ENCODE assay signal across 9 cellular contexts in genomic region chr19:54465367-54466109, GRCh38. TPM values are rescaled to one million over a fixed set of nuclear protein-coding genes. Genes with fewer than 3 reads are reported as not detected.
DNase-seq lines count a peak whose midpoint lies in the region; ATAC-seq and TF ChIP-seq lines count a peak whose summit lies in the region.
"Had no signal": no experiment of that assay in that cellular context is flagged by ENCODE, and none has a peak within 500 bp of the region (broad histone marks: within the 10 kb centered on the region; RNA-seq: fewer than 3 reads in every experiment).

No MANE protein-coding gene starts in this region.

- no peak overlapping the region for H3K4me2 ChIP-seq in smooth muscle cell

- TF ChIP-seq POLR2A in Peyer's patch (IDR thresholded peaks at IDR 0.05), result no peak

- no peaks in the 10 kb centered on the region for H3K9me3 Mint-ChIP-seq in central memory CD8-positive, alpha-beta T cell

- H3F3A ChIP-seq in smooth muscle cell (ENCODE audit: low read depth), result peaks cover 29% of the 10 kb centered on the region

- H3K9me3 ChIP-seq in Peyer's patch, result peaks cover 0 to 3% (median 0%) of the 10 kb centered on the region in 4 donors
- no peaks in the 10 kb centered on the region for H3K9me3 ChIP-seq in smooth muscle cell (replicated peaks; ENCODE audit: low read depth)
- H3K9me3 ChIP-seq: gastrocnemius medialis had no signal

- H3K36me3 ChIP-seq in Peyer's patch, result peaks cover 0 to 15% (median 0%) of the 10 kb centered on the region in 3 donors
- no peaks in the 10 kb centered on the region for H3K36me3 ChIP-seq in smooth muscle cell (ENCODE audit: low read depth)

- H3K4me3 ChIP-seq in Peyer's patch (peak overlapping the region in 2 of 4 donors; percentile 65 to 78), smooth muscle cell (no peak overlapping the region)

- peak overlapping the region; percentile 69 for H3K4me3 Mint-ChIP-seq in central memory CD8-positive, alpha-beta T cell

- ATAC-seq in central memory CD8-positive, alpha-beta T cell (replicated peaks; ENCODE audit: extremely low read depth, poor library complexity, severe bottlenecking), result no peak
- ATAC-seq in sciatic nerve, result no peak

- intact Hi-C loops in sciatic nerve (cut with DNase I), result no loop called here

- peaks cover 41% of the 10 kb centered on the region for H4K20me1 ChIP-seq in smooth muscle cell (ENCODE audit: low read depth)

- peaks cover 33% of the 10 kb centered on the region for H3K4me1 Mint-ChIP-seq in central memory CD8-positive, alpha-beta T cell

- no peaks in the 10 kb centered on the region for H3K27me3 ChIP-seq in Peyer's patch
- H3K27me3 ChIP-seq in smooth muscle cell (ENCODE audit: low read depth), result no peaks in the 10 kb centered on the region

- WGBS in smooth muscle cell (ENCODE audit: low lambda C conversion rate), result 93% methylated on average over 45 of the region's 58 CpGs

- H3K27ac Mint-ChIP-seq in central memory CD8-positive, alpha-beta T cell (ENCODE audit: low read depth), result no peak overlapping the region

- no peak for DNase-seq in Peyer's patch
- DNase-seq in central memory CD8-positive, alpha-beta T cell (ENCODE audit: low spot score in 2 of 2), result no peak
- peak; percentile 63 for DNase-seq in sciatic nerve (ENCODE audit: low spot score)
- no peak for DNase-seq in NCI-H446 (lab: John Stamatoyannopoulos, UW)
- no peak for DNase-seq in smooth muscle cell (lab: John Stamatoyannopoulos, UW; ENCODE audit: unreplicated experiment)
- no peak for DNase-seq in CD1c-positive myeloid dendritic cell (ENCODE audit: extremely low spot score)

- H3K4me1 ChIP-seq in Peyer's patch, result peaks cover 3 to 52% (median 14%) of the 10 kb centered on the region in 4 donors
- peaks cover under 1% of the 10 kb centered on the region for H3K4me1 ChIP-seq in smooth muscle cell (ENCODE audit: low read depth)

- TF ChIP-seq CTCF in Peyer's patch (IDR thresholded peaks at IDR 0.05), result no peak
- no peak for TF ChIP-seq CTCF in smooth muscle cell (IDR thresholded peaks at IDR 0.05; ENCODE audit: borderline replicate concordance, insufficient read depth, poor library complexity, severe bottlenecking)

- H3K27ac ChIP-seq in Peyer's patch, result peak overlapping the region in 3 of 4 donors; percentile 96 to 100 (median 99)
- H3K27ac ChIP-seq in smooth muscle cell (ENCODE audit: low read depth), result no peak overlapping the region

- peaks cover 24% of the 10 kb centered on the region for H3K27me3 Mint-ChIP-seq in central memory CD8-positive, alpha-beta T cell

- H2AFZ ChIP-seq in smooth muscle cell (ENCODE audit: low read depth), result no peak overlapping the region

- H3K79me2 ChIP-seq in smooth muscle cell (ENCODE audit: low read depth), result peaks cover 9% of the 10 kb centered on the region

- H3K36me3 Mint-ChIP-seq in central memory CD8-positive, alpha-beta T cell (ENCODE audit: insufficient read depth), result peaks cover 33% of the 10 kb centered on the region

- H3K9ac ChIP-seq in smooth muscle cell (ENCODE audit: low read depth), result no peak overlapping the region

RNA-seq across cellular contexts. Expression of gene LENG9, which starts 2.0 kb away (rescaled TPM):
- total RNA-seq in Peyer's patch (10 to 100 TPM; 11.0 to 18.9 (median 15.8) TPM), sciatic nerve (6.0 TPM), smooth muscle cell (1.7 and 4.1 TPM in 2 replicates)
- 0.57 and 1.3 TPM in 2 replicates for polyA plus RNA-seq in smooth muscle cell

RNA-seq across cellular contexts. Expression of gene CDC42EP5, which starts 7.6 kb away (rescaled TPM):
- total RNA-seq in Peyer's patch (100 to 1,000 TPM in 1 of 4 donors, 10 to 100 TPM in 3; 38.0 to 133 (median 94.1) TPM), sciatic nerve (52.8 TPM), smooth muscle cell (33.6 and 74.0 TPM in 2 replicates)
- polyA plus RNA-seq in smooth muscle cell, result 94.1 and 99.8 TPM in 2 replicates

RNA-seq across cellular contexts. Expression of gene LENG8, which starts 16.5 kb away (rescaled TPM):
- total RNA-seq in Peyer's patch (100 to 1,000 TPM; 154 to 481 (median 360) TPM), sciatic nerve (305 TPM), smooth muscle cell (32.9 and 39.2 TPM in 2 replicates)
- 27.6 and 60.1 TPM in 2 replicates for polyA plus RNA-seq in smooth muscle cell

RNA-seq across cellular contexts. Expression of gene LAIR2, which starts 37.1 kb away (rescaled TPM):
- total RNA-seq in Peyer's patch (not detected), sciatic nerve (1.1 TPM), smooth muscle cell (not detected in 2 replicates)
- not detected in 2 replicates for polyA plus RNA-seq in smooth muscle cell
- total RNA-seq: gastrocnemius medialis, pulmonary artery endothelial cell, temporal lobe had no signal

RNA-seq across cellular contexts. Expression of gene TTYH1, which starts 50.3 kb away (rescaled TPM):
- total RNA-seq in Peyer's patch (under 1 TPM in 1 of 4 donors, not detected in 3; 0.35 TPM), sciatic nerve (72.2 TPM), smooth muscle cell (0.40 and 2.6 TPM in 2 replicates)
- polyA plus RNA-seq in smooth muscle cell, result 0.65 and 2.1 TPM in 2 replicates
- total RNA-seq: pulmonary artery endothelial cell had no signal
